In genomic region chr22:19759994-19760651, GRCh38 we compare ENCODE assay signal across 11 cellular contexts. TPM values are rescaled to one million over a fixed set of nuclear protein-coding genes. Genes with fewer than 3 reads are reported as not detected.
A peak's percentile ranks its signal among the peaks of the same experiment; 100 is the strongest.
DNase-seq lines count a peak whose midpoint lies in the region; ATAC-seq, FAIRE-seq and TF ChIP-seq lines count a peak whose summit lies in the region.
"Had no signal": no experiment of that assay in that cellular context is flagged by ENCODE, and none has a peak within 500 bp of the region (broad histone marks: within the 10 kb centered on the region; RNA-seq: fewer than 3 reads in every experiment).

No MANE protein-coding gene starts in this region.

- H2AFZ ChIP-seq in HepG2 (ENCODE audit: low read length), result no peak overlapping the region

- CTCF ChIA-PET in HepG2 (lab: Yijun Ruan, JAX; ENCODE audit: low intra/inter-chr PET ratio, low total read pairs), result no interaction called here
- CTCF ChIA-PET in activated CD8-positive, alpha-beta T cell treated with anti-CD3 and anti-CD28 coated beads for 36 hours (lab: Charles Lee), result no interaction called here

- H3K36me3 ChIP-seq in HepG2 (replicated peaks in 1 of 2; ENCODE audit: control insufficient read depth in 1 of 2, insufficient read depth in 2 of 2, low read length in 2 of 2) (no peaks in the 10 kb centered on the region), right lobe of liver (no peaks in the 10 kb centered on the region), lower lobe of right lung (no peaks in the 10 kb centered on the region), Peyer's patch (no peaks in the 10 kb centered on the region)

- H3K27ac ChIP-seq in HepG2 (ENCODE audit: extremely low read length, insufficient read depth, low read length) (no peak overlapping the region), right lobe of liver (no peak overlapping the region), lower lobe of right lung (no peak overlapping the region), Peyer's patch (no peak overlapping the region)

- DNase-seq in HepG2 (ENCODE audit: low spot score) (no peak), right lobe of liver (no peak), lower lobe of right lung (no peak), NCI-H2196 (lab: John Stamatoyannopoulos, UW; ENCODE audit: unreplicated experiment) (no peak), RPMI8226 (no peak), SIG-M5 treated with dmso at 0.1 percent for 504 hours (lab: John Stamatoyannopoulos, UW; ENCODE audit: unreplicated experiment) (no peak), Peyer's patch (no peak)
- no peak for DNase-seq in activated CD8-positive, alpha-beta T cell treated with anti-CD3 and anti-CD28 coated beads for 36 hours
- DNase-seq: mesendoderm, NCI-H1092 treated with DMSO at 0.1 percent for 48 hours, SHP77 had no signal

- 25% methylated on average over 35 of the region's 40 CpGs for WGBS in HepG2 (ENCODE audit: low lambda C conversion rate)
- 6% methylated on average over 28 of the region's 40 CpGs for WGBS in right lobe of liver (ENCODE audit: insufficient coverage, low coverage, low lambda C conversion rate, missing lambda C conversion rate)

- peak overlapping the region; percentile 64 for H3K4me3 Mint-ChIP-seq in activated CD8-positive, alpha-beta T cell treated with anti-CD3 and anti-CD28 coated beads for 36 hours

- no TSS peak for BruUV-seq in HepG2 (replicated peaks; lab: Mats Ljungman, UMichigan)

- H3K9ac ChIP-seq in HepG2 (ENCODE audit: insufficient read depth, low read depth, low read length), result no peak overlapping the region

- H3K27me3 Mint-ChIP-seq in activated CD8-positive, alpha-beta T cell treated with anti-CD3 and anti-CD28 coated beads for 36 hours, result peaks cover 53% of the 10 kb centered on the region

- no peak for TF ChIP-seq POLR2A in HepG2 (IDR thresholded peaks at IDR 0.05; ENCODE audit: insufficient read depth in 1 of 2, low read depth in 2 of 2, low read length in 2 of 2)
- no peak for TF ChIP-seq POLR2A in right lobe of liver (IDR thresholded peaks at IDR 0.05)
- no peak for TF ChIP-seq POLR2A in Peyer's patch (IDR thresholded peaks at IDR 0.05)

- intact Hi-C loops in HepG2 (cut with micrococcal nuclease; ENCODE audit: unreplicated experiment) (no loop called here), right lobe of liver (cut with DNase I) (loop anchor here (10.0 kb wide), 2 partner anchors 85 to 115 kb away; no protein-coding TSS in a partner anchor), lower lobe of right lung (cut with DNase I) (no loop called here)
- intact Hi-C loops in activated CD8-positive, alpha-beta T cell treated with anti-CD3 and anti-CD28 coated beads for 36 hours (cut with micrococcal nuclease), result no loop called here

- no peak overlapping the region for H3K4me3 ChIP-seq in HepG2 (replicated peaks in 1 of 3; ENCODE audit: insufficient read depth in 1 of 3, low read depth in 2 of 3, low read length in 3 of 3)
- no peak overlapping the region for H3K4me3 ChIP-seq in right lobe of liver
- peak overlapping the region; percentile 23 for H3K4me3 ChIP-seq in lower lobe of right lung
- H3K4me3 ChIP-seq in Peyer's patch, result no peak overlapping the region

- H3K79me2 ChIP-seq in HepG2 (ENCODE audit: insufficient read depth, low read length), result no peaks in the 10 kb centered on the region

- peaks cover 11 to 89% of the 10 kb centered on the region in 2 experiments for H3K27me3 ChIP-seq in HepG2 (ENCODE audit: control insufficient read depth in 1 of 2, insufficient read depth in 2 of 2, low read length in 2 of 2)
- peaks cover 0 to 12% of the 10 kb centered on the region in 2 donors for H3K27me3 ChIP-seq in right lobe of liver
- peaks cover 92% of the 10 kb centered on the region for H3K27me3 ChIP-seq in lower lobe of right lung (ENCODE audit: low read depth)
- H3K27me3 ChIP-seq in Peyer's patch, result peaks cover 0 to 64% of the 10 kb centered on the region in 2 donors

- no peak overlapping the region for H3K4me2 ChIP-seq in HepG2 (ENCODE audit: low read depth, low read length)

- POLR2A ChIA-PET in HepG2 (lab: Yijun Ruan, JAX), result no interaction called here
- POLR2A ChIA-PET in activated CD8-positive, alpha-beta T cell treated with anti-CD3 and anti-CD28 coated beads for 36 hours (lab: Charles Lee), result interaction anchor here (1.2 kb wide), 1 partner anchor 131 kb away, joined by 4 read pairs; no protein-coding TSS in a partner anchor

- peaks cover 28% of the 10 kb centered on the region for H3K4me1 Mint-ChIP-seq in activated CD8-positive, alpha-beta T cell treated with anti-CD3 and anti-CD28 coated beads for 36 hours (ENCODE audit: low read depth)

- H3K9me3 ChIP-seq in HepG2 (ENCODE audit: low read length) (no peaks in the 10 kb centered on the region), right lobe of liver (no peaks in the 10 kb centered on the region), lower lobe of right lung (no peaks in the 10 kb centered on the region), Peyer's patch (no peaks in the 10 kb centered on the region)

- H3K9me3 Mint-ChIP-seq in activated CD8-positive, alpha-beta T cell treated with anti-CD3 and anti-CD28 coated beads for 36 hours, result no peaks in the 10 kb centered on the region

- H3K27ac Mint-ChIP-seq in activated CD8-positive, alpha-beta T cell treated with anti-CD3 and anti-CD28 coated beads for 36 hours, result no peak overlapping the region

- ATAC-seq in HepG2 (no peak), right lobe of liver (no peak), lower lobe of right lung (no peak)
- ATAC-seq in activated CD8-positive, alpha-beta T cell treated with anti-CD3 and anti-CD28 coated beads for 36 hours, result no peak

- in situ Hi-C loops in HepG2 (cut with HindIII; ENCODE audit: extremely low pct_ligation_motif_present, low pct_unique_long_range_greater_than_20kb), result loop anchor here (10.0 kb wide), 1 partner anchor 155 kb away; no protein-coding TSS in a partner anchor

- no peaks in the 10 kb centered on the region for H3K36me3 Mint-ChIP-seq in activated CD8-positive, alpha-beta T cell treated with anti-CD3 and anti-CD28 coated beads for 36 hours (ENCODE audit: low read depth)

- H3K4me1 ChIP-seq in HepG2 (ENCODE audit: insufficient read depth, low read length) (peaks cover 34% of the 10 kb centered on the region), right lobe of liver (peaks cover 0 to 4% (median 0%) of the 10 kb centered on the region in 4 donors), lower lobe of right lung (peaks cover 35% of the 10 kb centered on the region), Peyer's patch (peaks cover 0 to 42% (median 21%) of the 10 kb centered on the region in 4 donors)

- no peaks in the 10 kb centered on the region for H4K20me1 ChIP-seq in HepG2 (ENCODE audit: insufficient read depth, low read length)

- no peak for TF ChIP-seq RAD21 in HepG2 (CRISPR knock-in tag; IDR thresholded peaks at IDR 0.05)

- no peak for TF ChIP-seq CTCF in HepG2 (CRISPR knock-in tag; IDR thresholded peaks at IDR 0.05)
- no peak for TF ChIP-seq CTCF in right lobe of liver (IDR thresholded peaks at IDR 0.05)
- TF ChIP-seq CTCF in activated CD8-positive, alpha-beta T cell treated with anti-CD3 and anti-CD28 coated beads for 36 hours (IDR thresholded peaks at IDR 0.05), result no peak
- no peak for TF ChIP-seq CTCF in lower lobe of right lung (IDR thresholded peaks at IDR 0.05)
- TF ChIP-seq CTCF in Peyer's patch (IDR thresholded peaks at IDR 0.05), result no peak

- no peak for FAIRE-seq in HepG2 (lab: Jason Lieb, UNC)

- no peak for TF ChIP-seq EP300 in HepG2 (IDR thresholded peaks at IDR 0.05; ENCODE audit: low read depth in 2 of 2, low read length in 2 of 2)
- no peak for TF ChIP-seq EP300 in HepG2 (CRISPR knock-in tag; IDR thresholded peaks at IDR 0.05; ENCODE audit: borderline replicate concordance)

RNA-seq across cellular contexts. Expression of gene TBX1, which starts 0.5 kb away (rescaled TPM):
- total RNA-seq in HepG2 (2016; rRNA removed; fragmentation: Illumina TruSeq; extraction: Trizol), result not detected in 2 replicates
- total RNA-seq in HepG2 (2016; cell fraction: cytosol; rRNA removed; fragmentation: Illumina TruSeq; extraction: Trizol; ENCODE audit: low read depth), result not detected in 2 replicates
- not detected in 2 replicates for total RNA-seq in HepG2 (2016; cell fraction: insoluble cytoplasmic fraction; rRNA removed; fragmentation: Illumina TruSeq; extraction: Trizol)
- total RNA-seq in HepG2 (2016; cell fraction: membrane; rRNA removed; fragmentation: Illumina TruSeq; extraction: Trizol), result not detected in 2 replicates
- total RNA-seq in HepG2 (2016; cell fraction: nucleus; rRNA removed; fragmentation: Illumina TruSeq; extraction: Trizol), result not detected in 2 replicates
- not detected in 2 replicates for polyA plus RNA-seq in HepG2 (2011; rRNA removed)
- 0.03 TPM in 1 of 2 replicates, not detected in the other for polyA plus RNA-seq in HepG2 (2011; cell fraction: cytosol; rRNA removed)
- polyA plus RNA-seq in HepG2 (2011; cell fraction: nucleus; rRNA removed), result 0.23 TPM in 1 of 2 replicates, not detected in the other
- not detected in 2 replicates for polyA plus RNA-seq in HepG2 (2012)
- polyA plus RNA-seq in HepG2 (2016; cell fraction: cytosol; fragmentation: Illumina TruSeq; extraction: Trizol; ENCODE audit: low read depth), result not detected in 2 replicates
- not detected in 2 replicates for polyA plus RNA-seq in HepG2 (2016; cell fraction: insoluble cytoplasmic fraction; fragmentation: Illumina TruSeq; extraction: Trizol; ENCODE audit: low read depth)
- 0.08 TPM in 1 of 2 replicates, not detected in the other for polyA plus RNA-seq in HepG2 (2016; cell fraction: membrane; fragmentation: Illumina TruSeq; extraction: Trizol; ENCODE audit: low read depth)
- not detected in 2 replicates for polyA plus RNA-seq in HepG2 (2016; cell fraction: nucleus; fragmentation: Illumina TruSeq; extraction: Trizol; ENCODE audit: insufficient read depth, low read depth)
- not detected in 2 replicates for polyA minus RNA-seq in HepG2 (2011; rRNA and poly(A)+ RNA removed; ENCODE audit: low replicate concordance)
- not detected in 2 replicates for polyA minus RNA-seq in HepG2 (2011; cell fraction: cytosol; rRNA and poly(A)+ RNA removed)
- polyA minus RNA-seq in HepG2 (2011; cell fraction: nucleus; rRNA and poly(A)+ RNA removed), result not detected in 2 replicates
- total RNA-seq in right lobe of liver, result under 1 TPM in 4 of 6 experiments, not detected in 2; 0.24 to 0.37 (median 0.30) TPM
- total RNA-seq in activated CD8-positive, alpha-beta T cell treated with anti-CD3 and anti-CD28 coated beads for 36 hours, result not detected
- total RNA-seq in lower lobe of right lung, result 13.5 TPM
- 1 to 10 TPM in 2 of 4 donors, under 1 TPM in 1, not detected in 1; 0.70 to 4.1 (median 1.1) TPM for total RNA-seq in Peyer's patch

RNA-seq across cellular contexts. Expression of gene GP1BB, which starts 36.8 kb away (rescaled TPM):
- total RNA-seq in HepG2 (2016; rRNA removed; fragmentation: Illumina TruSeq; extraction: Trizol) (not detected in 2 replicates), right lobe of liver (1 to 10 TPM in 1 of 6 experiments, under 1 TPM in 4, not detected in 1; 0.15 to 1.3 (median 0.62) TPM), lower lobe of right lung (2.8 TPM), Peyer's patch (1 to 10 TPM; 1.1 to 9.1 (median 2.0) TPM)
- total RNA-seq in HepG2 (2016; cell fraction: cytosol; rRNA removed; fragmentation: Illumina TruSeq; extraction: Trizol; ENCODE audit: low read depth), result not detected in 2 replicates
- not detected in 2 replicates for total RNA-seq in HepG2 (2016; cell fraction: insoluble cytoplasmic fraction; rRNA removed; fragmentation: Illumina TruSeq; extraction: Trizol)
- total RNA-seq in HepG2 (2016; cell fraction: membrane; rRNA removed; fragmentation: Illumina TruSeq; extraction: Trizol), result 0.10 TPM in 1 of 2 replicates, not detected in the other
- not detected in 2 replicates for total RNA-seq in HepG2 (2016; cell fraction: nucleus; rRNA removed; fragmentation: Illumina TruSeq; extraction: Trizol)
- 0.07 TPM in 1 of 2 replicates, not detected in the other for polyA plus RNA-seq in HepG2 (2011; rRNA removed)
- polyA plus RNA-seq in HepG2 (2011; cell fraction: cytosol; rRNA removed), result 0.16 TPM in 1 of 2 replicates, not detected in the other
- 0.47 TPM in 1 of 2 replicates, not detected in the other for polyA plus RNA-seq in HepG2 (2011; cell fraction: nucleus; rRNA removed)
- not detected in 2 replicates for polyA plus RNA-seq in HepG2 (2012)
- not detected in 2 replicates for polyA plus RNA-seq in HepG2 (2016; cell fraction: cytosol; fragmentation: Illumina TruSeq; extraction: Trizol; ENCODE audit: low read depth)
- not detected in 2 replicates for polyA plus RNA-seq in HepG2 (2016; cell fraction: insoluble cytoplasmic fraction; fragmentation: Illumina TruSeq; extraction: Trizol; ENCODE audit: low read depth)
- not detected in 2 replicates for polyA plus RNA-seq in HepG2 (2016; cell fraction: membrane; fragmentation: Illumina TruSeq; extraction: Trizol; ENCODE audit: low read depth)
- polyA plus RNA-seq in HepG2 (2016; cell fraction: nucleus; fragmentation: Illumina TruSeq; extraction: Trizol; ENCODE audit: insufficient read depth, low read depth), result not detected in 2 replicates
- polyA minus RNA-seq in HepG2 (2011; rRNA and poly(A)+ RNA removed; ENCODE audit: low replicate concordance), result 0.32 TPM in 1 of 2 replicates, not detected in the other
- polyA minus RNA-seq in HepG2 (2011; cell fraction: cytosol; rRNA and poly(A)+ RNA removed), result not detected in 2 replicates
- not detected in 2 replicates for polyA minus RNA-seq in HepG2 (2011; cell fraction: nucleus; rRNA and poly(A)+ RNA removed)
- not detected for total RNA-seq in activated CD8-positive, alpha-beta T cell treated with anti-CD3 and anti-CD28 coated beads for 36 hours

RNA-seq across cellular contexts. Expression of gene SEPTIN5, which starts 45.8 kb away (rescaled TPM):
- total RNA-seq in HepG2 (2016; rRNA removed; fragmentation: Illumina TruSeq; extraction: Trizol), result not detected in 2 replicates
- 0.09 and 0.20 TPM in 2 replicates for total RNA-seq in HepG2 (2016; cell fraction: cytosol; rRNA removed; fragmentation: Illumina TruSeq; extraction: Trizol; ENCODE audit: low read depth)
- not detected in 2 replicates for total RNA-seq in HepG2 (2016; cell fraction: insoluble cytoplasmic fraction; rRNA removed; fragmentation: Illumina TruSeq; extraction: Trizol)
- total RNA-seq in HepG2 (2016; cell fraction: membrane; rRNA removed; fragmentation: Illumina TruSeq; extraction: Trizol), result 0.06 and 0.10 TPM in 2 replicates
- not detected in 2 replicates for total RNA-seq in HepG2 (2016; cell fraction: nucleus; rRNA removed; fragmentation: Illumina TruSeq; extraction: Trizol)
- 0.33 and 0.55 TPM in 2 replicates for polyA plus RNA-seq in HepG2 (2011; rRNA removed)
- 0.04 TPM in 1 of 2 replicates, not detected in the other for polyA plus RNA-seq in HepG2 (2011; cell fraction: cytosol; rRNA removed)
- 0.57 and 0.82 TPM in 2 replicates for polyA plus RNA-seq in HepG2 (2011; cell fraction: nucleus; rRNA removed)
- 0.08 TPM in 1 of 2 replicates, not detected in the other for polyA plus RNA-seq in HepG2 (2012)
- polyA plus RNA-seq in HepG2 (2016; cell fraction: cytosol; fragmentation: Illumina TruSeq; extraction: Trizol; ENCODE audit: low read depth), result 0.15 and 0.23 TPM in 2 replicates
- polyA plus RNA-seq in HepG2 (2016; cell fraction: insoluble cytoplasmic fraction; fragmentation: Illumina TruSeq; extraction: Trizol; ENCODE audit: low read depth), result not detected in 2 replicates
- polyA plus RNA-seq in HepG2 (2016; cell fraction: membrane; fragmentation: Illumina TruSeq; extraction: Trizol; ENCODE audit: low read depth), result 0.23 and 0.58 TPM in 2 replicates
- 0.28 TPM in 1 of 2 replicates, not detected in the other for polyA plus RNA-seq in HepG2 (2016; cell fraction: nucleus; fragmentation: Illumina TruSeq; extraction: Trizol; ENCODE audit: insufficient read depth, low read depth)
- 1.0 and 1.5 TPM in 2 replicates for polyA minus RNA-seq in HepG2 (2011; rRNA and poly(A)+ RNA removed; ENCODE audit: low replicate concordance)
- not detected in 2 replicates for polyA minus RNA-seq in HepG2 (2011; cell fraction: cytosol; rRNA and poly(A)+ RNA removed)
- polyA minus RNA-seq in HepG2 (2011; cell fraction: nucleus; rRNA and poly(A)+ RNA removed), result 0.77 TPM in 1 of 2 replicates, not detected in the other
- 1 to 10 TPM; 1.3 to 3.7 (median 2.1) TPM for total RNA-seq in right lobe of liver
- total RNA-seq in activated CD8-positive, alpha-beta T cell treated with anti-CD3 and anti-CD28 coated beads for 36 hours, result 1 to 10 TPM; 1.3 to 1.5 TPM
- 9.3 TPM for total RNA-seq in lower lobe of right lung
- 10 to 100 TPM in 1 of 4 donors, 1 to 10 TPM in 3; 2.8 to 20.6 (median 5.0) TPM for total RNA-seq in Peyer's patch

Comparison
In these comparisons a context has a peak if more than half of its experiments do, and no peak if none do; other contexts are left out.
1. intact Hi-C loops: an anchor here in right lobe of liver (10.0 kb wide); none called in HepG2, activated CD8-positive, alpha-beta T cell treated with anti-CD3 and anti-CD28 coated beads for 36 hours and lower lobe of right lung.